Comparison of ENCODE assay signal across 12 cellular contexts in genomic region chr3:124008321-124008720, GRCh38. TPM values are rescaled to one million over a fixed set of nuclear protein-coding genes. Genes with fewer than 3 reads are reported as not detected.
A peak's percentile ranks its signal among the peaks of the same experiment; 100 is the strongest.
DNase-seq lines count a peak whose midpoint lies in the region; ATAC-seq and TF ChIP-seq lines count a peak whose summit lies in the region.
"Not testable (repeated sequence)": the region's sequence is repeated elsewhere in the genome, so short reads cannot be mapped to it uniquely, and the experiment has no call there.
"Had no signal": no experiment of that assay in that cellular context is flagged by ENCODE, and none has a peak within 500 bp of the region (broad histone marks: within the 10 kb centered on the region; RNA-seq: fewer than 3 reads in every experiment).

No MANE protein-coding gene starts in this region.

- H3K36me3 ChIP-seq in GM23248 (ENCODE audit: low read depth); RWPE2 (ENCODE audit: low read depth): not testable (repeated sequence)

- not testable (repeated sequence) for H3K27me3 ChIP-seq in GM23248 (replicated peaks; ENCODE audit: insufficient read depth); RWPE2 (ENCODE audit: insufficient read depth, poor library complexity, severe bottlenecking)

- H3K4me1 ChIP-seq in GM23248 (ENCODE audit: insufficient read depth); RWPE2 (ENCODE audit: insufficient read depth, poor library complexity, severe bottlenecking): not testable (repeated sequence)

- not testable (repeated sequence) for H3K9me3 ChIP-seq in GM23248 (ENCODE audit: low read depth); RWPE2 (ENCODE audit: severe bottlenecking)

- not testable (repeated sequence) for H3K27ac ChIP-seq in GM23248; RWPE2 (ENCODE audit: poor library complexity, severe bottlenecking)

- not testable (repeated sequence) for H3F3A ChIP-seq in GM23248 (ENCODE audit: insufficient read depth)

- not testable (repeated sequence) for H3K9me2 ChIP-seq in GM23248 (ENCODE audit: insufficient read depth)

- ATAC-seq in RWPE2 (ENCODE audit: low read depth) = peak; percentile 48; the same call in 1 of the 3 replicates

- H3K9ac ChIP-seq in GM23248 = not testable (repeated sequence)

- DNase-seq in EH (ENCODE audit: low read depth) (peak; percentile 61), GM23248 (peak; percentile 18), M059J (ENCODE audit: low read depth) (peak; percentile 66), renal cortical epithelial cell (ENCODE audit: low read depth) (peak; percentile 9)
- DNase-seq in RWPE2 (ENCODE audit: low spot score) = not testable (repeated sequence)

- WGBS in GM23248 (ENCODE audit: low coverage in 1 of 2, low lambda C conversion rate in 2 of 2, missing lambda C conversion rate in 2 of 2), 2 experiments = 92% methylated on average over 1 of the region's 1 CpG

- H3K4me2 ChIP-seq in GM23248 (ENCODE audit: unreplicated experiment) = not testable (repeated sequence)

- H3K4me3 ChIP-seq in GM23248; RWPE2 (ENCODE audit: severe bottlenecking): not testable (repeated sequence)

- H2AFZ ChIP-seq in GM23248 = not testable (repeated sequence)

- in situ Hi-C loops in GM23248 (cut with MboI) = not testable (repeated sequence)

- TF ChIP-seq CTCF in RWPE2 (IDR thresholded peaks at IDR 0.05; ENCODE audit: poor library complexity, severe bottlenecking) = not testable (repeated sequence)

- not testable (repeated sequence) for H3K79me2 ChIP-seq in GM23248 (ENCODE audit: insufficient read depth)

- H4K20me1 ChIP-seq in GM23248 (ENCODE audit: insufficient read depth) = not testable (repeated sequence)

RNA-seq across cellular contexts. Expression of gene ROPN1, which starts 16.4 kb away (rescaled TPM):
- total RNA-seq in GM23248 (2014; rRNA removed; shearing (Covaris generic)) = not detected in 2 replicates
- polyA plus RNA-seq in GM23248 (2016; fragmentation: Nextera tagmentation; extraction: Ambion mirVana) = not detected in 2 replicates
- not detected in 2 replicates for total RNA-seq in M059J (2014; rRNA removed; shearing (Covaris generic))
- total RNA-seq in renal cortical epithelial cell = not detected in 2 replicates
- total RNA-seq: CD4-positive, alpha-beta T cell; CD8-positive, alpha-beta memory T cell; GM12878; GM23338; H4; H9 had no signal
- polyA plus RNA-seq: CD14-positive monocyte; CD8-positive, alpha-beta memory T cell; GM12878 had no signal

RNA-seq across cellular contexts. Expression of gene KALRN, which starts 24.8 kb away (rescaled TPM):
- total RNA-seq in GM23248 (2014; rRNA removed; shearing (Covaris generic)) = 4.0 and 16.1 TPM in 2 replicates
- polyA plus RNA-seq in GM23248 (2016; fragmentation: Nextera tagmentation; extraction: Ambion mirVana) = 0.98 and 1.4 TPM in 2 replicates
- total RNA-seq in M059J (2014; rRNA removed; shearing (Covaris generic)) = 6.2 and 14.1 TPM in 2 replicates
- 3.5 and 19.1 TPM in 2 replicates for total RNA-seq in renal cortical epithelial cell
- polyA plus RNA-seq: CD14-positive monocyte had no signal

RNA-seq across cellular contexts. Expression of gene CCDC14, which starts 47.3 kb away (rescaled TPM):
- 39.0 and 49.3 TPM in 2 replicates for total RNA-seq in GM23248 (2014; rRNA removed; shearing (Covaris generic))
- 18.2 and 23.2 TPM in 2 replicates for polyA plus RNA-seq in GM23248 (2016; fragmentation: Nextera tagmentation; extraction: Ambion mirVana)
- total RNA-seq in M059J (2014; rRNA removed; shearing (Covaris generic)) = 42.8 and 59.8 TPM in 2 replicates
- total RNA-seq in renal cortical epithelial cell = 28.3 and 60.4 TPM in 2 replicates
